15 cellular contexts compared by ENCODE assay signal in genomic region chr5:171092194-171092593, GRCh38.
A peak's percentile ranks its signal among the peaks of the same experiment; 100 is the strongest.
DNase-seq lines count a peak whose midpoint lies in the region; TF ChIP-seq lines count a peak whose summit lies in the region.
"Had no signal": no experiment of that assay in that cellular context is flagged by ENCODE, and none has a peak within 500 bp of the region (broad histone marks: within the 10 kb centered on the region; RNA-seq: fewer than 3 reads in every experiment).

No MANE protein-coding gene starts in this region.

- no peak overlapping the region for H3K4me3 ChIP-seq in GM23248
- H3K4me3 ChIP-seq in osteoblast (ENCODE audit: insufficient read depth, low read length) = no peak overlapping the region
- H3K4me3 ChIP-seq: heart left ventricle, MG63, stomach had no signal

- H3K4me2 ChIP-seq in GM23248 (ENCODE audit: unreplicated experiment) = no peak overlapping the region
- no peak overlapping the region for H3K4me2 ChIP-seq in osteoblast (ENCODE audit: insufficient read depth, low read length)

- H4K20me1 ChIP-seq in GM23248 (ENCODE audit: insufficient read depth) (no peaks in the 10 kb centered on the region), osteoblast (ENCODE audit: insufficient read depth, low read length) (no peaks in the 10 kb centered on the region)

- in situ Hi-C loops in GM23248 (cut with MboI) = no loop called here

- TF ChIP-seq CTCF in RWPE1 (conservative IDR thresholded peaks at IDR 0.05; ENCODE audit: low read depth) = no peak
- no peak for TF ChIP-seq CTCF in osteoblast (IDR thresholded peaks at IDR 0.05; ENCODE audit: extremely low read depth, low read depth, low read length)

- H3K27me3 ChIP-seq in GM23248 (replicated peaks; ENCODE audit: insufficient read depth) (no peaks in the 10 kb centered on the region), osteoblast (ENCODE audit: insufficient read depth, low read length) (no peaks in the 10 kb centered on the region)
- H3K27me3 ChIP-seq: heart left ventricle, MG63, stomach had no signal

- H3K4me1 ChIP-seq in GM23248 (ENCODE audit: insufficient read depth) (0 out of 2 replicates have a peak, but pooled peaks cover 3% of the 10 kb centered on the region), osteoblast (ENCODE audit: insufficient read depth, low read length) (peaks cover 2% of the 10 kb centered on the region)
- H3K4me1 ChIP-seq: heart left ventricle, stomach had no signal

- CTCF ChIA-PET in RWPE1 (lab: Yijun Ruan, JAX) = no interaction called here

- no peaks in the 10 kb centered on the region for H3K36me3 ChIP-seq in GM23248 (ENCODE audit: low read depth)
- no peaks in the 10 kb centered on the region for H3K36me3 ChIP-seq in osteoblast (ENCODE audit: insufficient read depth, low read length)
- H3K36me3 ChIP-seq: heart left ventricle, MG63, stomach had no signal

- POLR2A ChIA-PET in RWPE1 (lab: Yijun Ruan, JAX; ENCODE audit: low non-redundant PET) = no interaction called here

- no peak overlapping the region for H3K27ac ChIP-seq in GM23248
- H3K27ac ChIP-seq in RWPE1 = no peak overlapping the region
- no peak overlapping the region for H3K27ac ChIP-seq in osteoblast (ENCODE audit: low read depth, low read length)
- H3K27ac ChIP-seq: heart left ventricle, HL-60, stomach had no signal

- WGBS in GM23248 (ENCODE audit: low coverage in 1 of 2, low lambda C conversion rate in 2 of 2, missing lambda C conversion rate in 2 of 2), 2 experiments = 39 to 54% methylated on average over 2 of the region's 2 CpGs

- no peak overlapping the region for H3K9ac ChIP-seq in GM23248

- H3K79me2 ChIP-seq in GM23248 (ENCODE audit: insufficient read depth) = no peaks in the 10 kb centered on the region
- H3K79me2 ChIP-seq in osteoblast (ENCODE audit: insufficient read depth, low read length) = no peaks in the 10 kb centered on the region

- H3K9me3 ChIP-seq in GM23248 (ENCODE audit: low read depth) (no peaks in the 10 kb centered on the region), osteoblast (ENCODE audit: low read depth, low read length) (no peaks in the 10 kb centered on the region)
- H3K9me3 ChIP-seq: MG63 had no signal

- DNase-seq in GM23248 (peak; percentile 37), RWPE1 (ENCODE audit: low spot score) (peak; percentile 69), fibroblast of gingiva (ENCODE audit: low read depth) (peak; percentile 23), osteoblast (ENCODE audit: insufficient read length, low spot score, missing footprints) (peak; percentile 23), GM19238 (ENCODE audit: insufficient read length, low spot score) (no peak), SK-N-DZ (ENCODE audit: low spot score) (no peak), epidermal melanocyte (ENCODE audit: insufficient read length, low spot score) (no peak)
- no peak for DNase-seq in activated CD4-positive, alpha-beta T cell treated with anti-CD3 and anti-CD28 coated beads, Interleukin-2, amount 50 U/mL, for 1 hour
- DNase-seq: activated T-cell treated with anti-CD3 and anti-CD28 coated beads for 4 hours, cortex of kidney, GOT3, heart left ventricle, MG63, stomach had no signal

- H2AFZ ChIP-seq in GM23248 = no peak overlapping the region
- no peak overlapping the region for H2AFZ ChIP-seq in osteoblast (ENCODE audit: low read length)

- H3K9me2 ChIP-seq in GM23248 (ENCODE audit: insufficient read depth) = no peaks in the 10 kb centered on the region

- no peaks in the 10 kb centered on the region for H3F3A ChIP-seq in GM23248 (ENCODE audit: insufficient read depth)

Comparison
In these comparisons a context has a peak if more than half of its experiments do, and no peak if none do; other contexts are left out.
1. DNase-seq: peak in GM23248 (single experiment), RWPE1 (single experiment), fibroblast of gingiva (single experiment) and osteoblast (single experiment); none in GM19238 (single experiment), SK-N-DZ (single experiment), activated CD4-positive, alpha-beta T cell treated with anti-CD3 and anti-CD28 coated beads, Interleukin-2, amount 50 U/mL, for 1 hour (single experiment) and epidermal melanocyte (single experiment).